In genomic region chr2:42663828-42664227, GRCh38 we compare ENCODE assay signal across 9 cellular contexts.
DNase-seq lines count a peak whose midpoint lies in the region; ATAC-seq, FAIRE-seq and TF ChIP-seq lines count a peak whose summit lies in the region.
"Had no signal": no experiment of that assay in that cellular context is flagged by ENCODE, and none has a peak within 500 bp of the region (broad histone marks: within the 10 kb centered on the region; RNA-seq: fewer than 3 reads in every experiment).

No MANE protein-coding gene starts in this region.

- H3K4me1 ChIP-seq in K562 (replicated peaks in 1 of 2; ENCODE audit: control insufficient read depth in 2 of 2, insufficient read depth in 2 of 2, low read length in 2 of 2) = peaks cover 3 to 5% of the 10 kb centered on the region in 2 experiments; a peak in 2 of 5 replicates
- no peaks in the 10 kb centered on the region for H3K4me1 ChIP-seq in effector memory CD4-positive, alpha-beta T cell (ENCODE audit: control insufficient read depth, insufficient read depth, low read length, poor library complexity, severe bottlenecking)

- POLR2A ChIA-PET in K562 (lab: Yijun Ruan, JAX) = interaction anchor here (1.8 kb wide), 1 partner anchor 9 kb away, joined by 6 read pairs; no protein-coding TSS in a partner anchor

- TF ChIP-seq CTCF in GM12865 (IDR thresholded peaks at IDR 0.05; ENCODE audit: insufficient read depth, low read depth, low read length, missing control alignments) (no peak), K562 (IDR thresholded peaks at IDR 0.05 in 2 of 3, conservative IDR thresholded peaks at IDR 0.05 in 1 of 3; ENCODE audit: insufficient read depth in 2 of 3, low read depth in 1 of 3, low read length in 3 of 3) (no peak), brain microvascular endothelial cell (IDR thresholded peaks at IDR 0.05; ENCODE audit: low read depth, low read length, missing control alignments) (no peak)

- H3K36me3 ChIP-seq in K562 (ENCODE audit: control insufficient read depth, insufficient read depth, low read length) (no peaks in the 10 kb centered on the region), brain microvascular endothelial cell (replicated peaks) (no peaks in the 10 kb centered on the region)
- no peaks in the 10 kb centered on the region for H3K36me3 ChIP-seq in effector memory CD4-positive, alpha-beta T cell (ENCODE audit: control insufficient read depth, insufficient read depth, low read length)

- ATAC-seq in GM21447 (IDR thresholded peaks at IDR 0.05; ENCODE audit: unreplicated experiment) = peak; percentile 72
- ATAC-seq in HG03571 (IDR thresholded peaks at IDR 0.05; ENCODE audit: unreplicated experiment) = peak; percentile 73
- peak; percentile 67 for ATAC-seq in K562
- ATAC-seq in GM19455 (IDR thresholded peaks at IDR 0.05; ENCODE audit: unreplicated experiment) = no peak

- CTCF ChIA-PET in K562 (lab: Yijun Ruan, JAX; ENCODE audit: low intra/inter-chr PET ratio) = interaction anchor here (0.6 to 2.0 kb wide), 5 partner anchors 106 to 575 kb away, joined by 3 to 10 read pairs (median 5); partner anchors contain the start of gene KCNG3

- intact Hi-C loops in K562 (cut with micrococcal nuclease) = loop anchor here (1.0 kb wide), 3 partner anchors 151 to 279 kb away; no protein-coding TSS in a partner anchor

- no peak overlapping the region for H3K4me2 ChIP-seq in K562 (ENCODE audit: insufficient read depth, low read length)

- TF ChIP-seq RAD21 in K562 (CRISPR knock-in tag; conservative IDR thresholded peaks at IDR 0.05 in 1 of 2, IDR thresholded peaks at IDR 0.05 in 1 of 2) = no peak

- FAIRE-seq in K562 (lab: Jason Lieb, UNC) = no peak

- H3K9me3 ChIP-seq in K562 (replicated peaks; ENCODE audit: control insufficient read depth, insufficient read depth, low read depth, low read length) = no peaks in the 10 kb centered on the region
- H3K9me3 ChIP-seq in effector memory CD4-positive, alpha-beta T cell (ENCODE audit: control insufficient read depth, low read length) = no peaks in the 10 kb centered on the region

- no TSS peak for BruUV-seq in K562 (replicated peaks; lab: Mats Ljungman, UMichigan)

- no peak overlapping the region for H2AFZ ChIP-seq in K562 (ENCODE audit: low read depth, low read length)
- H2AFZ ChIP-seq: parathyroid adenoma had no signal

- peak; percentile 9 for DNase-seq in GM12865 (ENCODE audit: low read depth)
- peak in 2 of 4 experiments; percentile 24 to 25 for DNase-seq in K562 (ENCODE audit: extremely low read depth in 1 of 4, low spot score in 3 of 4)
- no peak for DNase-seq in effector memory CD4-positive, alpha-beta T cell
- no peak for DNase-seq in brain microvascular endothelial cell
- no peak for DNase-seq in NCI-H1105 (lab: John Stamatoyannopoulos, UW)

- TF ChIP-seq EP300 in K562 (IDR thresholded peaks at IDR 0.05; ENCODE audit: low read length) = no peak; the same call in 1 of the 2 replicates

- H3K9me1 ChIP-seq in K562 (ENCODE audit: control insufficient read depth, insufficient read depth, low read length) = no peaks in the 10 kb centered on the region

- H3K4me3 ChIP-seq in GM12865 (ENCODE audit: low read depth, low read length) (no peak overlapping the region), K562 (no peak overlapping the region), brain microvascular endothelial cell (ENCODE audit: low read depth, low read length) (no peak overlapping the region)
- H3K4me3 ChIP-seq in effector memory CD4-positive, alpha-beta T cell (ENCODE audit: insufficient read depth, low read depth, low read length, poor library complexity, severe bottlenecking) = no peak overlapping the region

- H3K27me3 ChIP-seq in K562 (ENCODE audit: control insufficient read depth in 2 of 2, insufficient read depth in 2 of 2, low read length in 2 of 2) (no peaks in the 10 kb centered on the region), brain microvascular endothelial cell (replicated peaks) (no peaks in the 10 kb centered on the region)
- H3K27me3 ChIP-seq in effector memory CD4-positive, alpha-beta T cell (replicated peaks; ENCODE audit: control insufficient read depth, insufficient read depth, low read length, poor library complexity, severe bottlenecking) = no peaks in the 10 kb centered on the region

- H4K20me1 ChIP-seq in K562 (replicated peaks; ENCODE audit: control insufficient read depth, insufficient read depth, low read length) = no peaks in the 10 kb centered on the region

- H3K9ac ChIP-seq in K562 (ENCODE audit: insufficient read depth in 1 of 2, low read depth in 2 of 2, low read length in 2 of 2) = no peak overlapping the region
- H3K9ac ChIP-seq: parathyroid adenoma had no signal

- WGBS in K562 (ENCODE audit: insufficient coverage, low coverage, missing lambda C conversion rate) = 16% methylated on average over 3 of the region's 3 CpGs

- no peak for TF ChIP-seq POLR2A in K562 (conservative IDR thresholded peaks at IDR 0.05)

- H3K27ac ChIP-seq in K562 (ENCODE audit: extremely low read depth, low read depth, low read length) (peak overlapping the region; percentile 6; the same call in 1 of the 3 replicates), brain microvascular endothelial cell (no peak overlapping the region)
- H3K27ac ChIP-seq in effector memory CD4-positive, alpha-beta T cell (ENCODE audit: insufficient read depth, low read length, poor library complexity, severe bottlenecking) = no peak overlapping the region
- H3K27ac ChIP-seq: parathyroid adenoma had no signal

- in situ Hi-C loops in K562 (cut with MboI) = no loop called here
- in situ Hi-C loops in brain microvascular endothelial cell (cut with HindIII; ENCODE audit: low pct_ligation_motif_present, low sequenced_read_pairs) = no loop called here

- H3K79me2 ChIP-seq in K562 (ENCODE audit: control insufficient read depth, insufficient read depth, low read length) = no peaks in the 10 kb centered on the region

TF ChIP-seq in K562, 482 proteins besides CTCF, POLR2A, EP300 and RAD21 (continues in another document):
- TF ChIP-seq ZBTB8A (IDR thresholded peaks at IDR 0.05; ENCODE audit: partially characterized antibody) (no peak), FOXJ3 (CRISPR knock-in tag; IDR thresholded peaks at IDR 0.05) (no peak), L3MBTL2 (IDR thresholded peaks at IDR 0.05) (no peak), STAT5A (IDR thresholded peaks at IDR 0.05; ENCODE audit: borderline replicate concordance, low read length) (peak; percentile 33; the same call in 1 of the 2 replicates), HEY1 (CRISPR knock-in tag; IDR thresholded peaks at IDR 0.05; ENCODE audit: borderline replicate concordance) (no peak), ZNF318 (IDR thresholded peaks at IDR 0.05; ENCODE audit: borderline replicate concordance in 1 of 2, low read depth in 1 of 2) (0 out of 4 replicates have a peak, but pooled peaks of 1 of the 2 experiments have one; percentile 17), NFIC (IDR thresholded peaks at IDR 0.05) (0 out of 2 replicates have a peak, but pooled peaks have one; percentile 11), FOXA3 (CRISPR knock-in tag; conservative IDR thresholded peaks at IDR 0.05 in 1 of 2, IDR thresholded peaks at IDR 0.05 in 1 of 2) (peak; percentile 96 to 99)
